ENCODE assay signal across 2 cellular contexts in genomic region chr3:36647423-36647853, GRCh38.
TF ChIP-seq lines count a peak whose summit lies in the region.

No MANE protein-coding gene starts in this region.

TF ChIP-seq in A549, 52 proteins besides CTCF, POLR2A, EP300 and RAD21 (continued from another document):
- TF ChIP-seq CEBPB (IDR thresholded peaks at IDR 0.05) (peak in 1 of 2 experiments; percentile 69; a peak in 2 of 4 replicates), FOSL2 (IDR thresholded peaks at IDR 0.05) (no peak), FOSL2 (CRISPR knock-in tag; IDR thresholded peaks at IDR 0.05) (peak; percentile 3; the same call in 1 of the 2 replicates), FOXS1 (CRISPR knock-in tag; IDR thresholded peaks at IDR 0.05) (no peak)

TF ChIP-seq in HEK293, 187 proteins besides CTCF, POLR2A, EP300 and RAD21 (continued from another document):
- TF ChIP-seq, protein P1, sequence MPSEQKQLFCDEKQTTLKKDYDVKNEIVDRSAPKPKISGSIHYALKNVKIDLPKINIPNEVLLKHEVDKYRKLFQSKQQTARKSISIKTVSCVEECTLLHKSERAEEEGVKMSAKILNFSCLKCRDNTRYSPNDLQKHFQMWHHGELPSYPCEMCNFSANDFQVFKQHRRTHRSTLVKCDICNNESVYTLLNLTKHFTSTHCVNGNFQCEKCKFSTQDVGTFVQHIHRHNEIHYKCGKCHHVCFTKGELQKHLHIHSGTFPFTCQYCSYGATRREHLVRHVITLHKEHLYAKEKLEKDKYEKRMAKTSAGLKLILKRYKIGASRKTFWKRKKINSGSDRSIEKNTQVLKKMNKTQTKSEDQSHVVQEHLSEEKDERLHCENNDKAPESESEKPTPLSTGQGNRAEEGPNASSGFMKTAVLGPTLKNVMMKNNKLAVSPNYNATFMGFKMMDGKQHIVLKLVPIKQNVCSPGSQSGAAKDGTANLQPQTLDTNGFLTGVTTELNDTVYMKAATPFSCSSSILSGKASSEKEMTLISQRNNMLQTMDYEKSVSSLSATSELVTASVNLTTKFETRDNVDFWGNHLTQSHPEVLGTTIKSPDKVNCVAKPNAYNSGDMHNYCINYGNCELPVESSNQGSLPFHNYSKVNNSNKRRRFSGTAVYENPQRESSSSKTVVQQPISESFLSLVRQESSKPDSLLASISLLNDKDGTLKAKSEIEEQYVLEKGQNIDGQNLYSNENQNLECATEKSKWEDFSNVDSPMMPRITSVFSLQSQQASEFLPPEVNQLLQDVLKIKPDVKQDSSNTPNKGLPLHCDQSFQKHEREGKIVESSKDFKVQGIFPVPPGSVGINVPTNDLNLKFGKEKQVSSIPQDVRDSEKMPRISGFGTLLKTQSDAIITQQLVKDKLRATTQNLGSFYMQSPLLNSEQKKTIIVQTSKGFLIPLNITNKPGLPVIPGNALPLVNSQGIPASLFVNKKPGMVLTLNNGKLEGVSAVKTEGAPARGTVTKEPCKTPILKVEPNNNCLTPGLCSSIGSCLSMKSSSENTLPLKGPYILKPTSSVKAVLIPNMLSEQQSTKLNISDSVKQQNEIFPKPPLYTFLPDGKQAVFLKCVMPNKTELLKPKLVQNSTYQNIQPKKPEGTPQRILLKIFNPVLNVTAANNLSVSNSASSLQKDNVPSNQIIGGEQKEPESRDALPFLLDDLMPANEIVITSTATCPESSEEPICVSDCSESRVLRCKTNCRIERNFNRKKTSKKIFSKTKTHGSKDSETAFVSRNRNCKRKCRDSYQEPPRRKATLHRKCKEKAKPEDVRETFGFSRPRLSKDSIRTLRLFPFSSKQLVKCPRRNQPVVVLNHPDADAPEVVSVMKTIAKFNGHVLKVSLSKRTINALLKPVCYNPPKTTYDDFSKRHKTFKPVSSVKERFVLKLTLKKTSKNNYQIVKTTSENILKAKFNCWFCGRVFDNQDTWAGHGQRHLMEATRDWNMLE (tag by site-specific recombination; conservative IDR thresholded peaks at IDR 0.05; ENCODE audit: low read depth): 0 out of 2 replicates have a peak, but pooled peaks have one; percentile 28
- no peak for TF ChIP-seq PBX3 (CRISPR knock-in tag; IDR thresholded peaks at IDR 0.05)
- TF ChIP-seq, protein P2, sequence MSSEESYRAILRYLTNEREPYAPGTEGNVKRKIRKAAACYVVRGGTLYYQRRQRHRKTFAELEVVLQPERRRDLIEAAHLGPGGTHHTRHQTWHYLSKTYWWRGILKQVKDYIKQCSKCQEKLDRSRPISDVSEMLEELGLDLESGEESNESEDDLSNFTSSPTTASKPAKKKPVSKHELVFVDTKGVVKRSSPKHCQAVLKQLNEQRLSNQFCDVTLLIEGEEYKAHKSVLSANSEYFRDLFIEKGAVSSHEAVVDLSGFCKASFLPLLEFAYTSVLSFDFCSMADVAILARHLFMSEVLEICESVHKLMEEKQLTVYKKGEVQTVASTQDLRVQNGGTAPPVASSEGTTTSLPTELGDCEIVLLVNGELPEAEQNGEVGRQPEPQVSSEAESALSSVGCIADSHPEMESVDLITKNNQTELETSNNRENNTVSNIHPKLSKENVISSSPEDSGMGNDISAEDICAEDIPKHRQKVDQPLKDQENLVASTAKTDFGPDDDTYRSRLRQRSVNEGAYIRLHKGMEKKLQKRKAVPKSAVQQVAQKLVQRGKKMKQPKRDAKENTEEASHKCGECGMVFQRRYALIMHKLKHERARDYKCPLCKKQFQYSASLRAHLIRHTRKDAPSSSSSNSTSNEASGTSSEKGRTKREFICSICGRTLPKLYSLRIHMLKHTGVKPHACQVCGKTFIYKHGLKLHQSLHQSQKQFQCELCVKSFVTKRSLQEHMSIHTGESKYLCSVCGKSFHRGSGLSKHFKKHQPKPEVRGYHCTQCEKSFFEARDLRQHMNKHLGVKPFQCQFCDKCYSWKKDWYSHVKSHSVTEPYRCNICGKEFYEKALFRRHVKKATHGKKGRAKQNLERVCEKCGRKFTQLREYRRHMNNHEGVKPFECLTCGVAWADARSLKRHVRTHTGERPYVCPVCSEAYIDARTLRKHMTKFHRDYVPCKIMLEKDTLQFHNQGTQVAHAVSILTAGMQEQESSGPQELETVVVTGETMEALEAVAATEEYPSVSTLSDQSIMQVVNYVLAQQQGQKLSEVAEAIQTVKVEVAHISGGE (tag by site-specific recombination; conservative IDR thresholded peaks at IDR 0.05; ENCODE audit: low read depth): no peak
- TF ChIP-seq, protein P3, sequence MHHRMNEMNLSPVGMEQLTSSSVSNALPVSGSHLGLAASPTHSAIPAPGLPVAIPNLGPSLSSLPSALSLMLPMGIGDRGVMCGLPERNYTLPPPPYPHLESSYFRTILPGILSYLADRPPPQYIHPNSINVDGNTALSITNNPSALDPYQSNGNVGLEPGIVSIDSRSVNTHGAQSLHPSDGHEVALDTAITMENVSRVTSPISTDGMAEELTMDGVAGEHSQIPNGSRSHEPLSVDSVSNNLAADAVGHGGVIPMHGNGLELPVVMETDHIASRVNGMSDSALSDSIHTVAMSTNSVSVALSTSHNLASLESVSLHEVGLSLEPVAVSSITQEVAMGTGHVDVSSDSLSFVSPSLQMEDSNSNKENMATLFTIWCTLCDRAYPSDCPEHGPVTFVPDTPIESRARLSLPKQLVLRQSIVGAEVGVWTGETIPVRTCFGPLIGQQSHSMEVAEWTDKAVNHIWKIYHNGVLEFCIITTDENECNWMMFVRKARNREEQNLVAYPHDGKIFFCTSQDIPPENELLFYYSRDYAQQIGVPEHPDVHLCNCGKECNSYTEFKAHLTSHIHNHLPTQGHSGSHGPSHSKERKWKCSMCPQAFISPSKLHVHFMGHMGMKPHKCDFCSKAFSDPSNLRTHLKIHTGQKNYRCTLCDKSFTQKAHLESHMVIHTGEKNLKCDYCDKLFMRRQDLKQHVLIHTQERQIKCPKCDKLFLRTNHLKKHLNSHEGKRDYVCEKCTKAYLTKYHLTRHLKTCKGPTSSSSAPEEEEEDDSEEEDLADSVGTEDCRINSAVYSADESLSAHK (tag by site-specific recombination; IDR thresholded peaks at IDR 0.05): no peak
- no peak for TF ChIP-seq ZNF776 (tag by site-specific recombination; IDR thresholded peaks at IDR 0.05; ENCODE audit: borderline replicate concordance)
- TF ChIP-seq ZNF335 (tag by site-specific recombination; conservative IDR thresholded peaks at IDR 0.05): peak; percentile 33; the same call in 1 of the 2 replicates
- no peak for TF ChIP-seq ZNF433 (tag by site-specific recombination; IDR thresholded peaks at IDR 0.05; ENCODE audit: low read depth)
- no peak for TF ChIP-seq ZNF362 (tag by site-specific recombination; IDR thresholded peaks at IDR 0.05)
- TF ChIP-seq ZNF626 (tag by site-specific recombination; IDR thresholded peaks at IDR 0.05): no peak
- TF ChIP-seq ZNF169 (tag by site-specific recombination; IDR thresholded peaks at IDR 0.05): no peak
- TF ChIP-seq ZNF529 (tag by site-specific recombination; IDR thresholded peaks at IDR 0.05; ENCODE audit: insufficient replicate concordance): no peak
- TF ChIP-seq PRDM10 (tag by site-specific recombination; IDR thresholded peaks at IDR 0.05): peak; percentile 57
- TF ChIP-seq, protein P4, sequence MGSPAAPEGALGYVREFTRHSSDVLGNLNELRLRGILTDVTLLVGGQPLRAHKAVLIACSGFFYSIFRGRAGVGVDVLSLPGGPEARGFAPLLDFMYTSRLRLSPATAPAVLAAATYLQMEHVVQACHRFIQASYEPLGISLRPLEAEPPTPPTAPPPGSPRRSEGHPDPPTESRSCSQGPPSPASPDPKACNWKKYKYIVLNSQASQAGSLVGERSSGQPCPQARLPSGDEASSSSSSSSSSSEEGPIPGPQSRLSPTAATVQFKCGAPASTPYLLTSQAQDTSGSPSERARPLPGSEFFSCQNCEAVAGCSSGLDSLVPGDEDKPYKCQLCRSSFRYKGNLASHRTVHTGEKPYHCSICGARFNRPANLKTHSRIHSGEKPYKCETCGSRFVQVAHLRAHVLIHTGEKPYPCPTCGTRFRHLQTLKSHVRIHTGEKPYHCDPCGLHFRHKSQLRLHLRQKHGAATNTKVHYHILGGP (tag by site-specific recombination; IDR thresholded peaks at IDR 0.05): peak; percentile 74
- TF ChIP-seq, protein P5, sequence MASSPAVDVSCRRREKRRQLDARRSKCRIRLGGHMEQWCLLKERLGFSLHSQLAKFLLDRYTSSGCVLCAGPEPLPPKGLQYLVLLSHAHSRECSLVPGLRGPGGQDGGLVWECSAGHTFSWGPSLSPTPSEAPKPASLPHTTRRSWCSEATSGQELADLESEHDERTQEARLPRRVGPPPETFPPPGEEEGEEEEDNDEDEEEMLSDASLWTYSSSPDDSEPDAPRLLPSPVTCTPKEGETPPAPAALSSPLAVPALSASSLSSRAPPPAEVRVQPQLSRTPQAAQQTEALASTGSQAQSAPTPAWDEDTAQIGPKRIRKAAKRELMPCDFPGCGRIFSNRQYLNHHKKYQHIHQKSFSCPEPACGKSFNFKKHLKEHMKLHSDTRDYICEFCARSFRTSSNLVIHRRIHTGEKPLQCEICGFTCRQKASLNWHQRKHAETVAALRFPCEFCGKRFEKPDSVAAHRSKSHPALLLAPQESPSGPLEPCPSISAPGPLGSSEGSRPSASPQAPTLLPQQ (tag by site-specific recombination; IDR thresholded peaks at IDR 0.05): no peak
- no peak for TF ChIP-seq ZNF426 (tag by site-specific recombination; IDR thresholded peaks at IDR 0.05)
TF ChIP-seq in HEK293: peak in this region for 5.
